Comparison of ENCODE assay signal across 8 cellular contexts in genomic region chr6:43698584-43699349, GRCh38. TPM values are rescaled to one million over a fixed set of nuclear protein-coding genes. Genes with fewer than 3 reads are reported as not detected.
DNase-seq lines count a peak whose midpoint lies in the region; ATAC-seq and TF ChIP-seq lines count a peak whose summit lies in the region.

No MANE protein-coding gene starts in this region.

- H2AFZ ChIP-seq in PC-3 (ENCODE audit: low read length) = peak overlapping the region; percentile 61

- peaks cover 36% of the 10 kb centered on the region for H3K4me1 ChIP-seq in PC-3 (ENCODE audit: insufficient read depth, low read length)
- peaks cover 14% of the 10 kb centered on the region for H3K4me1 ChIP-seq in HAP-1

- H3K27me3 ChIP-seq in PC-3 (ENCODE audit: low read length) (no peaks in the 10 kb centered on the region), HAP-1 (ENCODE audit: low read depth) (no peaks in the 10 kb centered on the region)

- DNase-seq in GM04504 (ENCODE audit: low read depth) (peak; percentile 17), PC-3 (no peak), glomerular visceral epithelial cell (ENCODE audit: extremely low spot score) (peak; percentile 26), renal cortical epithelial cell (ENCODE audit: low read depth) (peak; percentile 56), anterior cingulate cortex (lab: John Stamatoyannopoulos, UW) (no peak), HAP-1 (ENCODE audit: low spot score in 2 of 2) (no peak), GM13977 (ENCODE audit: low spot score) (no peak)
- no peak for DNase-seq in stimulated activated CD4-positive, alpha-beta T cell treated with anti-CD3 and anti-CD28 coated beads, Interleukin-4, amount 100 ng/mL, for 1 hour

- POLR2A ChIA-PET in PC-3 (lab: Charles Lee; ENCODE audit: unreplicated experiment) = interaction anchor here (0.6 kb wide), 1 partner anchor 11 kb away, joined by 5 read pairs; the partner anchor contains the start of gene MRPS18A

- ATAC-seq in PC-3 = 0 out of 2 replicates have a peak, but pooled peaks have one; percentile 6

- no peaks in the 10 kb centered on the region for H3K9me3 ChIP-seq in PC-3 (ENCODE audit: low read length)
- H3K9me3 ChIP-seq in HAP-1 = no peaks in the 10 kb centered on the region

- H3K9me2 ChIP-seq in PC-3 (replicated peaks; ENCODE audit: low read length) = no peaks in the 10 kb centered on the region

- H4K20me1 ChIP-seq in PC-3 (ENCODE audit: low read length) = no peaks in the 10 kb centered on the region

- in situ Hi-C loops in HAP-1 (cut with MboI; ENCODE audit: low sequenced_read_pairs) = no loop called here
- in situ Hi-C loops in GM13977 (cut with MboI; ENCODE audit: low pct_unique_long_range_greater_than_20kb, low sequenced_read_pairs, unreplicated experiment) = no loop called here

- no peaks in the 10 kb centered on the region for H3F3A ChIP-seq in PC-3 (ENCODE audit: low read length, unreplicated experiment)

- no peak for TF ChIP-seq CTCF in PC-3 (conservative IDR thresholded peaks at IDR 0.05; ENCODE audit: low read depth, low read length)
- TF ChIP-seq CTCF in GM13977 (IDR thresholded peaks at IDR 0.05; ENCODE audit: extremely low read depth, insufficient read depth, missing control alignments) = no peak

- intact Hi-C loops in PC-3 (cut with micrococcal nuclease) = loop anchor here (2.0 kb wide), 1 partner anchor 32 kb away; no protein-coding TSS in a partner anchor

- no peaks in the 10 kb centered on the region for H3K79me2 ChIP-seq in PC-3 (ENCODE audit: low read length)

- H3K4me3 ChIP-seq in PC-3 (ENCODE audit: low read length) (peak overlapping the region; percentile 13; the same call in 1 of the 2 replicates), HAP-1 (no peak overlapping the region)

- H3K4me2 ChIP-seq in PC-3 (ENCODE audit: low read length) = peak overlapping the region; percentile 73

- no TSS peak for BruUV-seq in PC-3 (replicated peaks; lab: Mats Ljungman, UMichigan)

- CTCF ChIA-PET in PC-3 (lab: Charles Lee) = interaction anchor here (0.7 kb wide), 1 partner anchor 11 kb away, joined by 6 read pairs; no protein-coding TSS in a partner anchor

- H3K36me3 ChIP-seq in PC-3 (ENCODE audit: low read depth, low read length) (no peaks in the 10 kb centered on the region), HAP-1 (replicated peaks) (no peaks in the 10 kb centered on the region)

- peak overlapping the region; percentile 53 for H3K27ac ChIP-seq in PC-3 (ENCODE audit: low read length)

- H3K9ac ChIP-seq in PC-3 (ENCODE audit: low read length) = no peak overlapping the region

RNA-seq across cellular contexts. Expression of gene MRPS18A, which starts 11.2 kb away (rescaled TPM):
- total RNA-seq in PC-3 (2014; rRNA removed) (91.5 and 105 TPM in 2 replicates), renal cortical epithelial cell (35.5 and 62.0 TPM in 2 replicates)

RNA-seq across cellular contexts. Expression of gene RSPH9, which starts 53.9 kb away (rescaled TPM):
- total RNA-seq in PC-3 (2014; rRNA removed) (not detected in 2 replicates), renal cortical epithelial cell (0.17 and 0.35 TPM in 2 replicates)

Comparison
In these comparisons a context has a peak if more than half of its experiments do, and no peak if none do; other contexts are left out.
1. DNase-seq: peak in GM04504 (single experiment), glomerular visceral epithelial cell (single experiment) and renal cortical epithelial cell (single experiment); none in PC-3 (single experiment), stimulated activated CD4-positive, alpha-beta T cell treated with anti-CD3 and anti-CD28 coated beads, Interleukin-4, amount 100 ng/mL, for 1 hour (single experiment), anterior cingulate cortex (0 of 58), HAP-1 (0 of 2) and GM13977 (single experiment).